ENCODE assay signal across 22 cellular contexts in genomic region chr6:12729467-12729866, GRCh38.
"Had no signal": no experiment of that assay in that cellular context is flagged by ENCODE, and none has a peak within 500 bp of the region (broad histone marks: within the 10 kb centered on the region; RNA-seq: fewer than 3 reads in every experiment).

No MANE protein-coding gene starts in this region.

- DNase-seq: activated CD4-positive, alpha-beta memory T cell treated with anti-CD3 and anti-CD28 coated beads, Interleukin-2, amount 10 ng/mL, durations not matched to agents 7 days and 5 days; activated CD4-positive, alpha-beta T cell treated with anti-CD3 and anti-CD28 coated beads for 36 hours; activated CD4-positive, alpha-beta T cell treated with anti-CD3 and anti-CD28 coated beads, Interleukin-2, amount 50 U/mL, for 1 hour; activated gamma-delta T cell; activated naive CD4-positive, alpha-beta T cell treated with anti-CD3 and anti-CD28 coated beads for 36 hours; activated T-cell treated with anti-CD3 and anti-CD28 coated beads for 4 hours; activated T-cell treated with anti-CD3 and anti-CD28 coated beads, Interleukin-2, amount 50 U/mL, for 48 hours; amygdala; Kasumi-1; NCI-H1417; NCI-H1930; NCI-H446 treated with DMSO at 0.1 percent for 48 hours; NCI-H524 treated with DMSO at 0.1 percent for 48 hours; NCI-H82; SIG-M5; T-helper 1 cell had no signal

- H3K27ac ChIP-seq: SK-N-MC, VCaP had no signal

- ATAC-seq: activated CD4-positive, alpha-beta T cell treated with anti-CD3 and anti-CD28 coated beads for 36 hours; activated T-helper 17 cell treated with anti-CD3 and anti-CD28 coated beads, Interleukin-2, amount 50 U/mL, for 72 hours had no signal

- H3K4me3 ChIP-seq: SK-N-MC had no signal

- H3K4me3 Mint-ChIP-seq: activated CD4-positive, alpha-beta memory T cell treated with anti-CD3 and anti-CD28 coated beads, Interleukin-2, amount 10 ng/mL, durations not matched to agents 7 days and 5 days; activated CD4-positive, alpha-beta T cell treated with anti-CD3 and anti-CD28 coated beads for 36 hours; activated naive CD4-positive, alpha-beta T cell treated with anti-CD3 and anti-CD28 coated beads for 36 hours; activated naive CD8-positive, alpha-beta T cell; activated T-helper 17 cell treated with anti-CD3 and anti-CD28 coated beads, Interleukin-2, amount 50 U/mL, for 72 hours; brain; central memory CD8-positive, alpha-beta T cell had no signal

- H3K27me3 Mint-ChIP-seq: activated CD4-positive, alpha-beta memory T cell treated with anti-CD3 and anti-CD28 coated beads, Interleukin-2, amount 10 ng/mL, durations not matched to agents 7 days and 5 days; brain had no signal

- H3K9me3 Mint-ChIP-seq: activated CD4-positive, alpha-beta memory T cell treated with anti-CD3 and anti-CD28 coated beads, Interleukin-2, amount 10 ng/mL, durations not matched to agents 7 days and 5 days; activated naive CD4-positive, alpha-beta T cell treated with anti-CD3 and anti-CD28 coated beads for 36 hours; activated T-helper 17 cell treated with anti-CD3 and anti-CD28 coated beads, Interleukin-2, amount 50 U/mL, for 72 hours; brain had no signal

- H3K4me1 Mint-ChIP-seq: activated CD4-positive, alpha-beta memory T cell treated with anti-CD3 and anti-CD28 coated beads, Interleukin-2, amount 10 ng/mL, durations not matched to agents 7 days and 5 days; activated CD4-positive, alpha-beta T cell treated with anti-CD3 and anti-CD28 coated beads for 36 hours; activated T-helper 17 cell treated with anti-CD3 and anti-CD28 coated beads, Interleukin-2, amount 50 U/mL, for 72 hours; central memory CD8-positive, alpha-beta T cell had no signal

- H3K27ac Mint-ChIP-seq: activated CD4-positive, alpha-beta memory T cell treated with anti-CD3 and anti-CD28 coated beads, Interleukin-2, amount 10 ng/mL, durations not matched to agents 7 days and 5 days; activated CD4-positive, alpha-beta T cell treated with anti-CD3 and anti-CD28 coated beads for 36 hours; activated naive CD4-positive, alpha-beta T cell treated with anti-CD3 and anti-CD28 coated beads for 36 hours; activated naive CD8-positive, alpha-beta T cell; activated T-helper 17 cell treated with anti-CD3 and anti-CD28 coated beads, Interleukin-2, amount 50 U/mL, for 72 hours; brain had no signal

- H3K36me3 Mint-ChIP-seq: activated naive CD8-positive, alpha-beta T cell; brain had no signal
